9 cellular contexts compared by ENCODE assay signal in the genomic region with DNA sequence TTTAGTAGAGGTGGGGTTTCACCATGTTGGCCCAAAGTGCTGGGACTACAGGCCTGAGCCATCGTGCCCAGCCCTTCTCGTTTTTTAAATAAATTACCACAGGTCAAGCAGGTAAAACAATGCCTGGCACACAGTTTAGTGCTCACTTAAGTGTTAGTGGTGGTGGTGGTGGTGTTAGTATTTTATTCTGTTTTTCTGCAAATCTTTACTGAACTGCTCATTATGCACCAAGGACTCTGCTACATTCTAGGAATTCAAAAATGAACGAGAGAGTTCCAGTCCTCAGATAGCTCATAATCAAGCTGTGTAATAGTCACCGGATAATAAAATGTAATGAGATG. TPM values are rescaled to one million over a fixed set of nuclear protein-coding genes. Genes with fewer than 3 reads are reported as not detected.
A peak's percentile ranks its signal among the peaks of the same experiment; 100 is the strongest.
DNase-seq lines count a peak whose midpoint lies in the region; ATAC-seq and TF ChIP-seq lines count a peak whose summit lies in the region.
"Had no signal": no experiment of that assay in that cellular context is flagged by ENCODE, and none has a peak within 500 bp of the region (broad histone marks: within the 10 kb centered on the region; RNA-seq: fewer than 3 reads in every experiment).

No MANE protein-coding gene starts in this region.

- H3K36me3 Mint-ChIP-seq in activated naive CD4-positive, alpha-beta T cell treated with anti-CD3 and anti-CD28 coated beads for 36 hours (ENCODE audit: low read depth) = peaks cover 15% of the 10 kb centered on the region
- H3K36me3 Mint-ChIP-seq in memory B cell = peaks cover 11% of the 10 kb centered on the region

- no peaks in the 10 kb centered on the region for H3K27me3 Mint-ChIP-seq in activated naive CD4-positive, alpha-beta T cell treated with anti-CD3 and anti-CD28 coated beads for 36 hours (ENCODE audit: low read depth)
- no peaks in the 10 kb centered on the region for H3K27me3 Mint-ChIP-seq in memory B cell

- 1 to 3% methylated on average over 4 of the region's 4 CpGs for WGBS in body of pancreas, 2 donors
- 1% methylated on average over 4 of the region's 4 CpGs for WGBS in urinary bladder

- H3K27ac ChIP-seq in body of pancreas (peak overlapping the region; percentile 74 to 99 (median 94)), urinary bladder (ENCODE audit: low read depth) (peak overlapping the region; percentile 86)

- H3K9me3 Mint-ChIP-seq in activated naive CD4-positive, alpha-beta T cell treated with anti-CD3 and anti-CD28 coated beads for 36 hours = no peaks in the 10 kb centered on the region
- H3K9me3 Mint-ChIP-seq in memory B cell = no peaks in the 10 kb centered on the region

- peaks cover 19% of the 10 kb centered on the region for H3K4me1 ChIP-seq in body of pancreas
- no peaks in the 10 kb centered on the region for H3K4me1 ChIP-seq in urinary bladder (ENCODE audit: insufficient read depth)

- H3K27me3 ChIP-seq in body of pancreas = no peaks in the 10 kb centered on the region

- ATAC-seq in body of pancreas = peak; percentile 0
- ATAC-seq in memory B cell (ENCODE audit: low read depth) = no peak
- no peak for ATAC-seq in GM18870 (IDR thresholded peaks at IDR 0.05; ENCODE audit: unreplicated experiment)

- no peak for TF ChIP-seq POLR2A in body of pancreas (IDR thresholded peaks at IDR 0.05)

- H3K9me3 ChIP-seq in body of pancreas = no peaks in the 10 kb centered on the region

- intact Hi-C loops in activated naive CD4-positive, alpha-beta T cell treated with anti-CD3 and anti-CD28 coated beads for 36 hours (cut with micrococcal nuclease) = loop anchor here (1.0 to 2.0 kb wide), 2 partner anchors 61 to 1016 kb away; no protein-coding TSS in a partner anchor
- intact Hi-C loops in body of pancreas (cut with DNase I) = no loop called here

- H3K4me3 Mint-ChIP-seq in activated naive CD4-positive, alpha-beta T cell treated with anti-CD3 and anti-CD28 coated beads for 36 hours = peak overlapping the region; percentile 99
- peak overlapping the region; percentile 100 for H3K4me3 Mint-ChIP-seq in memory B cell

- peak overlapping the region; percentile 98 for H3K27ac Mint-ChIP-seq in activated naive CD4-positive, alpha-beta T cell treated with anti-CD3 and anti-CD28 coated beads for 36 hours
- peak overlapping the region; percentile 98 for H3K27ac Mint-ChIP-seq in memory B cell

- H3K4me3 ChIP-seq in body of pancreas (peak overlapping the region; percentile 32 to 69), urinary bladder (ENCODE audit: low read depth, low read length) (peak overlapping the region; percentile 62)

- H3K4me1 Mint-ChIP-seq in activated naive CD4-positive, alpha-beta T cell treated with anti-CD3 and anti-CD28 coated beads for 36 hours (ENCODE audit: low read depth) = peaks cover 25% of the 10 kb centered on the region
- H3K4me1 Mint-ChIP-seq in memory B cell = peaks cover 17% of the 10 kb centered on the region

- no peak for TF ChIP-seq CTCF in body of pancreas (IDR thresholded peaks at IDR 0.05)

- CTCF ChIA-PET in activated naive CD4-positive, alpha-beta T cell treated with anti-CD3 and anti-CD28 coated beads for 36 hours (lab: Charles Lee) = interaction anchor here (0.7 to 2.1 kb wide), 5 partner anchors 12 to 76 kb away, joined by 3 to 10 read pairs (median 5); no protein-coding TSS in a partner anchor

- DNase-seq in activated naive CD4-positive, alpha-beta T cell treated with anti-CD3 and anti-CD28 coated beads for 36 hours = no peak
- DNase-seq in activated naive CD4-positive, alpha-beta T cell treated with anti-CD3 and anti-CD28 coated beads, Interleukin-2, amount 50 U/mL, for 16 hours = no peak
- DNase-seq in body of pancreas (no peak), memory B cell (ENCODE audit: low spot score in 2 of 2) (no peak), HPDE6-E6E7 (ENCODE audit: extremely low spot score) (no peak), SHP77 treated with DMSO at 0.1 percent for 48 hours (lab: John Stamatoyannopoulos, UW) (no peak)

- H3K36me3 ChIP-seq in body of pancreas (replicated peaks in 1 of 2; ENCODE audit: insufficient read depth in 1 of 2, low read depth in 2 of 2) (peaks cover 0 to 8% of the 10 kb centered on the region in 2 donors), urinary bladder (ENCODE audit: insufficient read depth) (no peaks in the 10 kb centered on the region)

RNA-seq across cellular contexts. Expression of a gene that starts 0.7 kb away (rescaled TPM):
- total RNA-seq in activated naive CD4-positive, alpha-beta T cell treated with anti-CD3 and anti-CD28 coated beads for 36 hours = 10 to 100 TPM; 27.5 to 30.5 TPM
- total RNA-seq in body of pancreas = 10 to 100 TPM; 32.4 to 65.9 TPM
- total RNA-seq in urinary bladder = 23.2 TPM
- polyA plus RNA-seq in urinary bladder = 27.2 TPM

RNA-seq across cellular contexts. Expression of a gene that starts 18.4 kb away (rescaled TPM):
- 100 to 1,000 TPM; 139 TPM for total RNA-seq in activated naive CD4-positive, alpha-beta T cell treated with anti-CD3 and anti-CD28 coated beads for 36 hours
- total RNA-seq in body of pancreas (10 to 100 TPM; 29.0 to 29.8 TPM), urinary bladder (27.9 TPM)
- polyA plus RNA-seq in urinary bladder = 43.7 TPM

RNA-seq across cellular contexts. Expression of a gene that starts 21.7 kb away (rescaled TPM):
- total RNA-seq in activated naive CD4-positive, alpha-beta T cell treated with anti-CD3 and anti-CD28 coated beads for 36 hours = not detected
- total RNA-seq in body of pancreas (under 1 TPM; 0.26 to 0.33 TPM), urinary bladder (1.7 TPM)
- 4.3 TPM for polyA plus RNA-seq in urinary bladder

RNA-seq across cellular contexts. Expression of a gene that starts 43.7 kb away (rescaled TPM):
- not detected for total RNA-seq in activated naive CD4-positive, alpha-beta T cell treated with anti-CD3 and anti-CD28 coated beads for 36 hours
- total RNA-seq in body of pancreas = not detected
- not detected for total RNA-seq in urinary bladder
- polyA plus RNA-seq in urinary bladder = not detected
- total RNA-seq: subcutaneous adipose tissue had no signal
